In the genomic region with DNA sequence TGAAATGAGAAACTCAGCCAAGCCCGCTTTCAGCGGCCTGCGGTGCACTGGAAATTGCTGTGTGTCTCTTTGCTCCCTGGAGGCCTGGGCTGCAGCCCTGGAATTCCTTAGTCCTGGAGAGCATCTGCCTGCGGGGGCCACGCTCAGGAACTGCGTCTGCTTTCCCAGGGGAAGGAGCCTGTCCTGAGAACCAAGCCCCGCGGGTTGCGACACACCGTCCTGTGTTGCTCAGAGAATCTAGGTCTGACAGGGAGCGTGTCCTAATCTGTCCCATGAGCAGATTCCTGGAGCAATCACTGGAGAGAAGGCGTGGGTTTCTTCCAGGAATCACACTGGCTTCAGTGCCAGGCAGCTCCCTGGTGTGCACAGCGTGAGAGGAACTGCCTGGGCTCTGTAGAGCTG, we compare ENCODE assay signal across 27 cellular contexts.
DNase-seq lines count a peak whose midpoint lies in the region; FAIRE-seq and TF ChIP-seq lines count a peak whose summit lies in the region.
"Had no signal": no experiment of that assay in that cellular context is flagged by ENCODE, and none has a peak within 500 bp of the region (broad histone marks: within the 10 kb centered on the region; RNA-seq: fewer than 3 reads in every experiment).

No MANE protein-coding gene starts in this region.

- no peaks in the 10 kb centered on the region for H3K36me3 Mint-ChIP-seq in T-helper 2 cell treated with Interferon-gamma antibody and Interleukin-4, amounts not matched to agents 5 μg/mL and 100 μg/mL, for 36 hours (ENCODE audit: low read depth)
- H3K36me3 Mint-ChIP-seq: activated naive CD4-positive, alpha-beta T cell treated with anti-CD3 and anti-CD28 coated beads, Interleukin-2, amount 10 ng/mL, durations not matched to agents 7 days and 5 days; CD14-positive monocyte; mesothelial cell of epicardium had no signal

- no peak overlapping the region for H3K14ac ChIP-seq in neuronal stem cell (ENCODE audit: low read length)

- WGBS in neuronal stem cell (ENCODE audit: extremely low coverage in 2 of 2, insufficient read length in 2 of 2, insufficient replicate concordance in 1 of 2), 2 donors = no CpG with 5 or more reads among the region's 13 CpGs

- H2BK120ac ChIP-seq in neuronal stem cell (ENCODE audit: low read depth, low read length) = no peak overlapping the region

- H3K4me1 ChIP-seq in left ventricle myocardium inferior (peaks cover 6% of the 10 kb centered on the region), neuronal stem cell (ENCODE audit: control insufficient read depth in 2 of 2, insufficient read depth in 1 of 2, low read depth in 1 of 2, low read length in 2 of 2) (peaks cover 0 to 10% of the 10 kb centered on the region in 2 donors)

- TF ChIP-seq POLR2A in GM12891 (IDR thresholded peaks at IDR 0.05; ENCODE audit: low read depth, low read length) = no peak

- no peaks in the 10 kb centered on the region for H3K9me3 ChIP-seq in SK-N-MC (ENCODE audit: low read depth, low read length)
- H3K9me3 ChIP-seq in left ventricle myocardium inferior (replicated peaks) = no peaks in the 10 kb centered on the region
- H3K9me3 ChIP-seq in neuronal stem cell (replicated peaks in 1 of 2; ENCODE audit: control insufficient read depth in 2 of 2, insufficient read depth in 1 of 2, low read depth in 1 of 2, low read length in 2 of 2) = no peaks in the 10 kb centered on the region

- H3K27ac ChIP-seq in SK-N-MC (no peak overlapping the region), left ventricle myocardium inferior (replicated peaks) (no peak overlapping the region), neuronal stem cell (replicated peaks; ENCODE audit: low read length) (no peak overlapping the region)
- H3K27ac ChIP-seq: KMS-11 had no signal

- H4K91ac ChIP-seq in neuronal stem cell (ENCODE audit: low read depth, low read length, poor library complexity) = no peak overlapping the region

- no peak overlapping the region for H4K8ac ChIP-seq in neuronal stem cell (ENCODE audit: low read depth, low read length)

- no peak for FAIRE-seq in GM12891 (lab: Jason Lieb, UNC)
- FAIRE-seq: endometrium had no signal

- H2BK12ac ChIP-seq in neuronal stem cell (ENCODE audit: low read length) = no peak overlapping the region

- TF ChIP-seq CTCF in left ventricle myocardium inferior (IDR thresholded peaks at IDR 0.05; ENCODE audit: borderline replicate concordance) = no peak

- H3K4me3 Mint-ChIP-seq in T-helper 2 cell treated with Interferon-gamma antibody and Interleukin-4, amounts not matched to agents 5 μg/mL and 100 μg/mL, for 36 hours = no peak overlapping the region
- H3K4me3 Mint-ChIP-seq: activated CD4-positive, alpha-beta memory T cell treated with anti-CD3 and anti-CD28 coated beads, Interleukin-2, amount 10 ng/mL, durations not matched to agents 7 days and 5 days; activated naive CD4-positive, alpha-beta T cell treated with anti-CD3 and anti-CD28 coated beads, Interleukin-2, amount 10 ng/mL, durations not matched to agents 7 days and 5 days; activated T-cell treated with anti-CD3 and anti-CD28 coated beads, Interleukin-2, amount 50 U/mL, for 4 hours; CD14-positive monocyte; mesothelial cell of epicardium; nephron had no signal

- H3K18ac ChIP-seq in neuronal stem cell (ENCODE audit: low read length) = peak overlapping the region; percentile 73

- H3K9me3 Mint-ChIP-seq in T-helper 2 cell treated with Interferon-gamma antibody and Interleukin-4, amounts not matched to agents 5 μg/mL and 100 μg/mL, for 36 hours = no peaks in the 10 kb centered on the region
- H3K9me3 Mint-ChIP-seq: activated CD4-positive, alpha-beta memory T cell treated with anti-CD3 and anti-CD28 coated beads, Interleukin-2, amount 10 ng/mL, durations not matched to agents 7 days and 5 days; mesothelial cell of epicardium; nephron had no signal

- H3K4me3 ChIP-seq in H7 (ENCODE audit: insufficient read depth, low read depth, low read length) (no peak overlapping the region), SK-N-MC (no peak overlapping the region), left ventricle myocardium inferior (no peak overlapping the region), neuronal stem cell (ENCODE audit: low read length in 2 of 2) (no peak overlapping the region)

- H2BK15ac ChIP-seq in neuronal stem cell (ENCODE audit: low read length) = no peak overlapping the region

- H3K27ac Mint-ChIP-seq in T-helper 2 cell treated with Interferon-gamma antibody and Interleukin-4, amounts not matched to agents 5 μg/mL and 100 μg/mL, for 36 hours = no peak overlapping the region
- H3K27ac Mint-ChIP-seq: activated CD4-positive, alpha-beta memory T cell treated with anti-CD3 and anti-CD28 coated beads, Interleukin-2, amount 10 ng/mL, durations not matched to agents 7 days and 5 days; activated naive CD4-positive, alpha-beta T cell treated with anti-CD3 and anti-CD28 coated beads, Interleukin-2, amount 10 ng/mL, durations not matched to agents 7 days and 5 days; mesothelial cell of epicardium; nephron had no signal

- no peak overlapping the region for H2BK5ac ChIP-seq in neuronal stem cell (ENCODE audit: low read length)

- H2AK5ac ChIP-seq in neuronal stem cell (ENCODE audit: low read depth, low read length) = no peak overlapping the region

- H3K27me3 Mint-ChIP-seq in T-helper 2 cell treated with Interferon-gamma antibody and Interleukin-4, amounts not matched to agents 5 μg/mL and 100 μg/mL, for 36 hours (ENCODE audit: low read depth) = no peaks in the 10 kb centered on the region
- H3K27me3 Mint-ChIP-seq: activated naive CD4-positive, alpha-beta T cell treated with anti-CD3 and anti-CD28 coated beads, Interleukin-2, amount 10 ng/mL, durations not matched to agents 7 days and 5 days had no signal

- H3K79me1 ChIP-seq in neuronal stem cell (ENCODE audit: low read depth, low read length) = no peaks in the 10 kb centered on the region

- no peak overlapping the region for H3K4me2 ChIP-seq in neuronal stem cell (ENCODE audit: insufficient read depth, low read length, poor library complexity, severe bottlenecking)
- H3K4me2 ChIP-seq: KMS-11 had no signal

- H3K23ac ChIP-seq in neuronal stem cell (ENCODE audit: low read depth, low read length, poor library complexity) = no peak overlapping the region

- peak; percentile 68 for DNase-seq in H7
- DNase-seq in SK-N-MC (ENCODE audit: low read depth, low spot score) = peak; percentile 8
- DNase-seq in left ventricle myocardium inferior = peak; percentile 26
- no peak for DNase-seq in neuronal stem cell (ENCODE audit: low spot score)
- no peak for DNase-seq in EL
- DNase-seq in GM12891 (ENCODE audit: insufficient read length, low spot score) = no peak
- DNase-seq in T-helper 2 cell treated with Interferon-gamma antibody and Interleukin-4, amounts not matched to agents 5 μg/mL and 100 μg/mL, for 36 hours (ENCODE audit: low spot score) = no peak
- DNase-seq in posterior vena cava (ENCODE audit: low spot score) = no peak
- DNase-seq: activated CD4-positive, alpha-beta memory T cell treated with anti-CD3 and anti-CD28 coated beads, Interleukin-2, amount 10 ng/mL, durations not matched to agents 7 days and 5 days; activated naive CD4-positive, alpha-beta T cell treated with anti-CD3 and anti-CD28 coated beads, Interleukin-2, amount 10 ng/mL, durations not matched to agents 7 days and 5 days; activated T-cell treated with anti-CD3 and anti-CD28 coated beads, Interleukin-2, amount 50 U/mL, for 4 hours; DMS 273 treated with DMSO at 0.1 percent for 48 hours; GF-D8; hypothalamus; kidney glomerular epithelial cell; NCI-H1048; NCI-H2029 treated with DMSO at 0.1 percent for 48 hours; NCI-H748 treated with DMSO at 0.1 percent for 48 hours; SIG-M5; stimulated activated CD4-positive, alpha-beta T cell treated with anti-CD3 and anti-CD28 coated beads, Interleukin-12 subunit alpha, Interleukin-12 subunit beta, amount 100 ng/mL, for 4 hours; substantia nigra; T-helper 2 cell had no signal

- H3K4ac ChIP-seq in neuronal stem cell (ENCODE audit: low read length) = no peak overlapping the region

- H3K4me1 Mint-ChIP-seq in T-helper 2 cell treated with Interferon-gamma antibody and Interleukin-4, amounts not matched to agents 5 μg/mL and 100 μg/mL, for 36 hours (ENCODE audit: low read depth) = no peaks in the 10 kb centered on the region
- H3K4me1 Mint-ChIP-seq: activated CD4-positive, alpha-beta memory T cell treated with anti-CD3 and anti-CD28 coated beads, Interleukin-2, amount 10 ng/mL, durations not matched to agents 7 days and 5 days; activated naive CD4-positive, alpha-beta T cell treated with anti-CD3 and anti-CD28 coated beads, Interleukin-2, amount 10 ng/mL, durations not matched to agents 7 days and 5 days; CD14-positive monocyte; nephron had no signal

- no peak overlapping the region for H2AFZ ChIP-seq in neuronal stem cell (ENCODE audit: low read length)

- H3K9ac ChIP-seq in SK-N-MC (ENCODE audit: insufficient read length) (no peak overlapping the region), neuronal stem cell (ENCODE audit: low read depth, low read length, poor library complexity) (no peak overlapping the region)
- H3K9ac ChIP-seq: KMS-11 had no signal

- H3K36me3 ChIP-seq in H7 (replicated peaks; ENCODE audit: control insufficient read depth, insufficient read depth, low read length) (no peaks in the 10 kb centered on the region), SK-N-MC (ENCODE audit: insufficient read depth, low read length) (no peaks in the 10 kb centered on the region), left ventricle myocardium inferior (no peaks in the 10 kb centered on the region), neuronal stem cell (replicated peaks in 1 of 2; ENCODE audit: control insufficient read depth in 2 of 2, insufficient read depth in 2 of 2, low read length in 2 of 2) (no peaks in the 10 kb centered on the region)

- intact Hi-C loops in left ventricle myocardium inferior (cut with micrococcal nuclease) (no loop called here), posterior vena cava (cut with DNase I) (no loop called here)

- H3K27me3 ChIP-seq in H7 (ENCODE audit: control insufficient read depth, insufficient read depth, low read length) (no peaks in the 10 kb centered on the region), left ventricle myocardium inferior (ENCODE audit: low read depth) (peaks cover 72% of the 10 kb centered on the region), neuronal stem cell (ENCODE audit: control insufficient read depth in 3 of 3, insufficient read depth in 3 of 3, low read depth in 1 of 3, low read length in 3 of 3) (no peaks in the 10 kb centered on the region)

TF ChIP-seq in GM12891, 5 proteins besides CTCF, POLR2A, EP300 and RAD21:
- TF ChIP-seq POLR2AphosphoS5 (IDR thresholded peaks at IDR 0.05; ENCODE audit: low read depth, low read length) = no peak
- no peak for TF ChIP-seq SPI1 (IDR thresholded peaks at IDR 0.05; ENCODE audit: low read depth, low read length)
- TF ChIP-seq POU2F2 (IDR thresholded peaks at IDR 0.05; ENCODE audit: low read depth, low read length) = no peak
- TF ChIP-seq PAX5 (IDR thresholded peaks at IDR 0.05; ENCODE audit: insufficient read depth, low read length, severe bottlenecking) = no peak
- no peak for TF ChIP-seq TAF1 (IDR thresholded peaks at IDR 0.05; ENCODE audit: low read depth, low read length)

Comparison
In these comparisons a context has a peak if more than half of its experiments do, and no peak if none do; other contexts are left out.
1. DNase-seq: peak in H7 (single experiment), SK-N-MC (single experiment) and left ventricle myocardium inferior (single experiment); none in neuronal stem cell (single experiment), EL (single experiment), GM12891 (single experiment), T-helper 2 cell treated with Interferon-gamma antibody and Interleukin-4, amounts not matched to agents 5 μg/mL and 100 μg/mL, for 36 hours (single experiment) and posterior vena cava (single experiment).